ENCODE assay signal across 25 cellular contexts in genomic region chr20:8778387-8778786, GRCh38.
DNase-seq lines count a peak whose midpoint lies in the region; ATAC-seq, FAIRE-seq and TF ChIP-seq lines count a peak whose summit lies in the region.
"Had no signal": no experiment of that assay in that cellular context is flagged by ENCODE, and none has a peak within 500 bp of the region (broad histone marks: within the 10 kb centered on the region; RNA-seq: fewer than 3 reads in every experiment).

No MANE protein-coding gene starts in this region.

- TF ChIP-seq POLR2A in H1 (IDR thresholded peaks at IDR 0.05; ENCODE audit: control extremely low read depth in 1 of 2, low read depth in 2 of 2, low read length in 2 of 2) (no peak), transverse colon (IDR thresholded peaks at IDR 0.05) (no peak)

- no peaks in the 10 kb centered on the region for H3K9me2 ChIP-seq in PC-3 (replicated peaks; ENCODE audit: low read length)

- no peaks in the 10 kb centered on the region for H3K36me3 Mint-ChIP-seq in activated CD8-positive, alpha-beta T cell treated with anti-CD3 and anti-CD28 coated beads, Interleukin-2, amount 10 ng/mL, durations not matched to agents 7 days and 5 days (ENCODE audit: low read depth)
- H3K36me3 Mint-ChIP-seq: CD4-positive, CD25-positive, alpha-beta regulatory T cell had no signal

- H3K27ac ChIP-seq in PC-3 (ENCODE audit: low read length): no peak overlapping the region
- no peak overlapping the region for H3K27ac ChIP-seq in H1 (ENCODE audit: low read depth, low read length)
- peak overlapping the region; percentile 29 to 34 for H3K27ac ChIP-seq in mucosa of rectum (ENCODE audit: low read depth in 2 of 2, low read length in 2 of 2)
- H3K27ac ChIP-seq in transverse colon: peak overlapping the region in 3 of 4 donors; percentile 3 to 39 (median 39)

- no peak overlapping the region for H3K4me3 Mint-ChIP-seq in activated CD8-positive, alpha-beta T cell treated with anti-CD3 and anti-CD28 coated beads, Interleukin-2, amount 10 ng/mL, durations not matched to agents 7 days and 5 days
- H3K4me3 Mint-ChIP-seq: CD4-positive, CD25-positive, alpha-beta regulatory T cell; CD8-positive, alpha-beta memory T cell; GM23338; HFFc6 had no signal

- H3K9me3 ChIP-seq in PC-3 (ENCODE audit: low read length) (no peaks in the 10 kb centered on the region), H1 (ENCODE audit: insufficient read depth in 2 of 2, low read depth in 1 of 2, low read length in 1 of 2) (no peaks in the 10 kb centered on the region; a peak in 1 of 4 replicates), mucosa of rectum (ENCODE audit: control insufficient read depth in 2 of 2, low read length in 2 of 2) (no peaks in the 10 kb centered on the region), transverse colon (no peaks in the 10 kb centered on the region)
- H3K9me3 ChIP-seq: BE2C had no signal

- no peak overlapping the region for H4K91ac ChIP-seq in H1 (replicated peaks; ENCODE audit: insufficient read length, low read length)

- H3F3A ChIP-seq in PC-3 (ENCODE audit: low read length, unreplicated experiment): no peaks in the 10 kb centered on the region

- no peak overlapping the region for H3K56ac ChIP-seq in H1 (replicated peaks; ENCODE audit: insufficient read length, low read depth, low read length)

- no peak overlapping the region for H2BK15ac ChIP-seq in H1 (ENCODE audit: low read length)

- H3K4me3 ChIP-seq in PC-3 (ENCODE audit: low read length): no peak overlapping the region
- H3K4me3 ChIP-seq in H1 (ENCODE audit: extremely low read depth in 1 of 4, insufficient read depth in 2 of 4, low read depth in 3 of 4, low read length in 4 of 4): no peak overlapping the region
- H3K4me3 ChIP-seq in mucosa of rectum (ENCODE audit: low read length in 2 of 2): no peak overlapping the region
- H3K4me3 ChIP-seq in transverse colon: no peak overlapping the region
- H3K4me3 ChIP-seq: GM23338 had no signal

- no peak overlapping the region for H2AK5ac ChIP-seq in H1 (ENCODE audit: low read depth, low read length)

- CTCF ChIA-PET in PC-3 (lab: Charles Lee): interaction anchor here (0.6 kb wide), 1 partner anchor 289 kb away, joined by 5 read pairs; no protein-coding TSS in a partner anchor
- CTCF ChIA-PET in H1 (lab: Charles Lee; ENCODE audit: partially characterized antibody): interaction anchor here (0.8 to 1.9 kb wide), 2 partner anchors 10 to 11 kb away, joined by 3 to 10 read pairs; no protein-coding TSS in a partner anchor
- CTCF ChIA-PET in activated CD8-positive, alpha-beta T cell treated with anti-CD3 and anti-CD28 coated beads, Interleukin-2, amount 10 ng/mL, durations not matched to agents 7 days and 5 days (lab: Charles Lee): no interaction called here

- no peak for DNase-seq in PC-3
- no peak for DNase-seq in H1 (ENCODE audit: low read depth in 1 of 2, low spot score in 2 of 2)
- no peak for DNase-seq in transverse colon
- no peak for DNase-seq in cardiac septum (ENCODE audit: low spot score)
- no peak for DNase-seq in NCI-H2081 treated with DMSO at 0.1 percent for 48 hours (lab: John Stamatoyannopoulos, UW)
- no peak for DNase-seq in activated CD8-positive, alpha-beta T cell treated with anti-CD3 and anti-CD28 coated beads, Interleukin-2, amount 10 ng/mL, durations not matched to agents 7 days and 5 days
- DNase-seq: ACHN; C1 segment of cervical spinal cord; CD4-positive, CD25-positive, alpha-beta regulatory T cell; CD8-positive, alpha-beta memory T cell; COR-L47; DMS 273 treated with DMSO at 0.1 percent for 48 hours; DMS53; DND-41; H7; HFFc6 had no signal

- no peaks in the 10 kb centered on the region for H3K27me3 Mint-ChIP-seq in activated CD8-positive, alpha-beta T cell treated with anti-CD3 and anti-CD28 coated beads, Interleukin-2, amount 10 ng/mL, durations not matched to agents 7 days and 5 days (ENCODE audit: low read depth)
- H3K27me3 Mint-ChIP-seq: CD4-positive, CD25-positive, alpha-beta regulatory T cell had no signal

- no peak overlapping the region for H2BK12ac ChIP-seq in H1 (ENCODE audit: low read depth, low read length)

- no peak overlapping the region for H4K8ac ChIP-seq in H1 (ENCODE audit: extremely low read depth, insufficient read depth, low read length)

- H3K9ac ChIP-seq in PC-3 (ENCODE audit: low read length) (no peak overlapping the region), H1 (replicated peaks in 1 of 4; ENCODE audit: extremely low read depth in 1 of 4, low read depth in 3 of 4, low read length in 3 of 4) (no peak overlapping the region), mucosa of rectum (ENCODE audit: low read depth in 1 of 2, low read length in 2 of 2) (no peak overlapping the region)

- FAIRE-seq in H1 (lab: Jason Lieb, UNC): no peak
- FAIRE-seq: A204.1, G401.6, GM12891, HepG2 had no signal

- H3K36me3 ChIP-seq in PC-3 (ENCODE audit: low read depth, low read length) (no peaks in the 10 kb centered on the region), H1 (ENCODE audit: control insufficient read depth in 2 of 4, insufficient read depth in 4 of 4, low read length in 3 of 4) (no peaks in the 10 kb centered on the region; a peak in 1 of 8 replicates), mucosa of rectum (ENCODE audit: control insufficient read depth in 2 of 2, insufficient read depth in 2 of 2, low read length in 2 of 2) (no peaks in the 10 kb centered on the region), transverse colon (no peaks in the 10 kb centered on the region)

- no peak overlapping the region for H3K23ac ChIP-seq in H1 (ENCODE audit: insufficient read length)

- ATAC-seq in PC-3 (peak; percentile 79), HG03097 (IDR thresholded peaks at IDR 0.05; ENCODE audit: low FRiP score, unreplicated experiment) (no peak)
- ATAC-seq in activated CD8-positive, alpha-beta T cell treated with anti-CD3 and anti-CD28 coated beads, Interleukin-2, amount 10 ng/mL, durations not matched to agents 7 days and 5 days: no peak
- ATAC-seq: GM23338, HCT116, HepG2 had no signal

- H3K27ac Mint-ChIP-seq in activated CD8-positive, alpha-beta T cell treated with anti-CD3 and anti-CD28 coated beads, Interleukin-2, amount 10 ng/mL, durations not matched to agents 7 days and 5 days: no peak overlapping the region
- H3K27ac Mint-ChIP-seq: CD4-positive, CD25-positive, alpha-beta regulatory T cell; GM23338; HFFc6 had no signal

- H3K9me3 Mint-ChIP-seq in activated CD8-positive, alpha-beta T cell treated with anti-CD3 and anti-CD28 coated beads, Interleukin-2, amount 10 ng/mL, durations not matched to agents 7 days and 5 days (ENCODE audit: insufficient read depth): no peaks in the 10 kb centered on the region
- H3K9me3 Mint-ChIP-seq: CD8-positive, alpha-beta memory T cell; GM23338; HFFc6 had no signal

- H3K4me1 ChIP-seq in PC-3 (ENCODE audit: insufficient read depth, low read length) (no peaks in the 10 kb centered on the region), H1 (replicated peaks in 1 of 4; ENCODE audit: control insufficient read depth in 3 of 4, insufficient read depth in 4 of 4, low read length in 3 of 4) (peaks cover 0 to 2% (median 0%) of the 10 kb centered on the region in 4 experiments; a peak in 2 of 7 replicates), mucosa of rectum (ENCODE audit: control insufficient read depth in 2 of 2, insufficient read depth in 2 of 2, low read length in 2 of 2) (peaks cover 0 to 11% of the 10 kb centered on the region in 2 donors), transverse colon (peaks cover 9 to 14% (median 11%) of the 10 kb centered on the region in 4 donors)
- H3K4me1 ChIP-seq: BE2C had no signal

- in situ Hi-C loops in transverse colon (cut with MboI; ENCODE audit: low pct_ligation_motif_present in 1 of 4, low pct_unique_long_range_greater_than_20kb in 1 of 4, low sequenced_read_pairs in 3 of 4): no loop called here

- H4K5ac ChIP-seq in H1 (ENCODE audit: insufficient read length, low read depth, low read length): no peak overlapping the region

- H2AFZ ChIP-seq in PC-3 (ENCODE audit: low read length): no peak overlapping the region
- no peak overlapping the region for H2AFZ ChIP-seq in H1 (ENCODE audit: low read length)
- H2AFZ ChIP-seq: GM23338 had no signal

- H3K23me2 ChIP-seq in H1 (ENCODE audit: low read depth, low read length): 0 out of 2 replicates have a peak, but pooled peaks cover 3% of the 10 kb centered on the region

- TF ChIP-seq RAD21 in H1 (IDR thresholded peaks at IDR 0.05 in 1 of 2, conservative IDR thresholded peaks at IDR 0.05 in 1 of 2; ENCODE audit: low read depth in 2 of 2, low read length in 2 of 2): no peak

- no peak overlapping the region for H3K14ac ChIP-seq in H1 (ENCODE audit: insufficient read length)

- no peak overlapping the region for H3K4ac ChIP-seq in H1 (replicated peaks; ENCODE audit: insufficient read length, low read depth, low read length)

- no peaks in the 10 kb centered on the region for H4K20me1 ChIP-seq in PC-3 (ENCODE audit: low read length)
- no peaks in the 10 kb centered on the region for H4K20me1 ChIP-seq in H1 (replicated peaks in 1 of 2; ENCODE audit: control insufficient read depth in 1 of 2, insufficient read depth in 2 of 2, low read length in 2 of 2)

- H3K27me3 ChIP-seq in PC-3 (ENCODE audit: low read length): no peaks in the 10 kb centered on the region
- H3K27me3 ChIP-seq in H1 (replicated peaks in 1 of 4; ENCODE audit: control insufficient read depth in 3 of 4, extremely low read depth in 1 of 4, insufficient read depth in 3 of 4, low read length in 3 of 4): no peaks in the 10 kb centered on the region
- no peaks in the 10 kb centered on the region for H3K27me3 ChIP-seq in mucosa of rectum (ENCODE audit: control insufficient read depth in 2 of 2, insufficient read depth in 2 of 2, low read length in 2 of 2)
- H3K27me3 ChIP-seq in transverse colon: no peaks in the 10 kb centered on the region
- H3K27me3 ChIP-seq: BE2C had no signal

- no peaks in the 10 kb centered on the region for H3K4me1 Mint-ChIP-seq in activated CD8-positive, alpha-beta T cell treated with anti-CD3 and anti-CD28 coated beads, Interleukin-2, amount 10 ng/mL, durations not matched to agents 7 days and 5 days (ENCODE audit: low read depth)
- H3K4me1 Mint-ChIP-seq: CD4-positive, CD25-positive, alpha-beta regulatory T cell; CD8-positive, alpha-beta memory T cell; GM23338 had no signal

- H3K4me2 ChIP-seq in PC-3 (ENCODE audit: low read length): no peak overlapping the region
- no peak overlapping the region for H3K4me2 ChIP-seq in H1 (ENCODE audit: insufficient read depth in 1 of 2, low read depth in 2 of 2, low read length in 2 of 2)
- H3K4me2 ChIP-seq: GM23338 had no signal

- no peak overlapping the region for H3K18ac ChIP-seq in H1 (ENCODE audit: extremely low read depth, low read length)

- TF ChIP-seq EP300 in H1 (IDR thresholded peaks at IDR 0.05; ENCODE audit: borderline replicate concordance in 1 of 2, low read depth in 2 of 2, low read length in 2 of 2) (no peak), transverse colon (IDR thresholded peaks at IDR 0.05; ENCODE audit: low read depth) (no peak)

- H3K79me2 ChIP-seq in PC-3 (ENCODE audit: low read length): no peaks in the 10 kb centered on the region
- no peaks in the 10 kb centered on the region for H3K79me2 ChIP-seq in H1 (ENCODE audit: control insufficient read depth in 1 of 2, insufficient read depth in 2 of 2, low read length in 2 of 2)

- POLR2A ChIA-PET in PC-3 (lab: Charles Lee; ENCODE audit: unreplicated experiment): no interaction called here
- POLR2A ChIA-PET in H1 (lab: Charles Lee; ENCODE audit: partially characterized antibody): no interaction called here
- POLR2A ChIA-PET in activated CD8-positive, alpha-beta T cell treated with anti-CD3 and anti-CD28 coated beads, Interleukin-2, amount 10 ng/mL, durations not matched to agents 7 days and 5 days (lab: Charles Lee): no interaction called here

- no peaks in the 10 kb centered on the region for H3K79me1 ChIP-seq in H1 (ENCODE audit: low read depth, low read length)

- no peak overlapping the region for H2BK120ac ChIP-seq in H1 (replicated peaks; ENCODE audit: low read depth, low read length)

- H2BK20ac ChIP-seq in H1 (ENCODE audit: low read length): no peak overlapping the region

- no TSS peak for BruUV-seq in PC-3 (replicated peaks; lab: Mats Ljungman, UMichigan)

- intact Hi-C loops in PC-3 (cut with micrococcal nuclease) (no loop called here), transverse colon (cut with DNase I; ENCODE audit: low total_unique reads) (no loop called here), cardiac septum (cut with DNase I) (no loop called here)

- no peak for TF ChIP-seq CTCF in PC-3 (conservative IDR thresholded peaks at IDR 0.05; ENCODE audit: low read depth, low read length)
- no peak for TF ChIP-seq CTCF in H1 (IDR thresholded peaks at IDR 0.05; ENCODE audit: control extremely low read depth in 1 of 3, insufficient read depth in 1 of 3, low read depth in 1 of 3, low read length in 3 of 3)
- TF ChIP-seq CTCF in transverse colon (IDR thresholded peaks at IDR 0.05): no peak

- 0 out of 2 replicates have a peak overlapping the region, but pooled peaks have one; percentile 21 for H2BK5ac ChIP-seq in H1 (ENCODE audit: low read depth, low read length)

Comparison
In these comparisons a context has a peak if more than half of its experiments do, and no peak if none do; other contexts are left out.
1. H3K27ac ChIP-seq: peak in mucosa of rectum (2 of 2) and transverse colon (3 of 4); none in PC-3 (single experiment) and H1 (single experiment).